Comparison of ENCODE assay signal across 11 cellular contexts in genomic region chr19:5048727-5049553, GRCh38.
DNase-seq lines count a peak whose midpoint lies in the region; ATAC-seq, FAIRE-seq and TF ChIP-seq lines count a peak whose summit lies in the region.
"Had no signal": no experiment of that assay in that cellular context is flagged by ENCODE, and none has a peak within 500 bp of the region (broad histone marks: within the 10 kb centered on the region; RNA-seq: fewer than 3 reads in every experiment).

No MANE protein-coding gene starts in this region.

- peak overlapping the region; percentile 77 for H3K4me2 ChIP-seq in skeletal muscle satellite cell (ENCODE audit: low read length)

- no peak overlapping the region for H3K27ac ChIP-seq in small intestine (ENCODE audit: low read depth in 1 of 2, low read length in 1 of 2)
- H3K27ac ChIP-seq: epithelial cell of prostate, SJCRH30 had no signal

- H3K4me3 ChIP-seq in adipocyte (ENCODE audit: low read length) = peak overlapping the region; percentile 12
- no peak overlapping the region for H3K4me3 ChIP-seq in skeletal muscle satellite cell (ENCODE audit: low read length)
- no peak overlapping the region for H3K4me3 ChIP-seq in small intestine (ENCODE audit: low read depth in 1 of 2, low read length in 2 of 2)
- H3K4me3 ChIP-seq: HAP-1, SJCRH30 had no signal

- ATAC-seq in HG03521 (IDR thresholded peaks at IDR 0.05; ENCODE audit: unreplicated experiment) (no peak), GM18870 (IDR thresholded peaks at IDR 0.05; ENCODE audit: unreplicated experiment) (no peak)

- peaks cover 28% of the 10 kb centered on the region for H3K36me3 ChIP-seq in adipocyte (ENCODE audit: control insufficient read depth, insufficient read depth, low read length, severe bottlenecking)
- peaks cover 31% of the 10 kb centered on the region for H3K36me3 ChIP-seq in skeletal muscle satellite cell (ENCODE audit: insufficient read depth, low read length)
- peaks cover 0 to 2% of the 10 kb centered on the region in 2 donors for H3K36me3 ChIP-seq in small intestine (ENCODE audit: control insufficient read depth in 2 of 2, insufficient read depth in 2 of 2, low read length in 2 of 2)
- H3K36me3 ChIP-seq: SJCRH30 had no signal

- in situ Hi-C loops in G401 (cut with HindIII; ENCODE audit: low sequenced_read_pairs) = no loop called here

- FAIRE-seq in H54 (lab: Jason Lieb, UNC) = no peak
- FAIRE-seq in small intestine (lab: Jason Lieb, UNC) = no peak

- TF ChIP-seq POLR2A in H54 (IDR thresholded peaks at IDR 0.05; ENCODE audit: low read depth, low read length) = no peak

- peaks cover 42% of the 10 kb centered on the region for H3K4me1 ChIP-seq in adipocyte (ENCODE audit: control insufficient read depth, insufficient read depth, low read length)
- H3K4me1 ChIP-seq in skeletal muscle satellite cell (ENCODE audit: control insufficient read depth, insufficient read depth, low read length) = peaks cover 34% of the 10 kb centered on the region
- peaks cover 0 to 2% of the 10 kb centered on the region in 2 donors for H3K4me1 ChIP-seq in small intestine (ENCODE audit: control insufficient read depth in 2 of 2, insufficient read depth in 1 of 2, low read depth in 1 of 2, low read length in 1 of 2)
- H3K4me1 ChIP-seq: HAP-1 had no signal

- H3K27me3 ChIP-seq in adipocyte (replicated peaks; ENCODE audit: control insufficient read depth, insufficient read depth, low read length) (no peaks in the 10 kb centered on the region), skeletal muscle satellite cell (ENCODE audit: control insufficient read depth, insufficient read depth, low read length) (no peaks in the 10 kb centered on the region), small intestine (ENCODE audit: control insufficient read depth in 2 of 2, insufficient read depth in 2 of 2, low read length in 2 of 2) (no peaks in the 10 kb centered on the region)
- H3K27me3 ChIP-seq: SJCRH30 had no signal

- H3K9me3 ChIP-seq in adipocyte (ENCODE audit: control insufficient read depth, low read length) (no peaks in the 10 kb centered on the region), skeletal muscle satellite cell (replicated peaks; ENCODE audit: low read length) (no peaks in the 10 kb centered on the region), small intestine (ENCODE audit: control insufficient read depth, low read depth) (no peaks in the 10 kb centered on the region)
- H3K9me3 ChIP-seq: HAP-1, SJCRH30 had no signal

- DNase-seq in H54 (ENCODE audit: insufficient read length, low spot score) (peak; percentile 96), adipocyte (ENCODE audit: low read depth) (peak; percentile 83), glomerular visceral epithelial cell (ENCODE audit: extremely low spot score) (peak; percentile 22), small intestine (no peak), G401 (ENCODE audit: low spot score) (no peak)

- 83 to 91% (median 86%) methylated on average over 34 to 36 of the region's 36 CpGs for WGBS in small intestine, 3 donors

- H3K9ac ChIP-seq in adipocyte (ENCODE audit: low read length) = peak overlapping the region; percentile 57
- peak overlapping the region; percentile 60 for H3K9ac ChIP-seq in skeletal muscle satellite cell (ENCODE audit: low read depth, low read length)

Comparison
In these comparisons a context has a peak if more than half of its experiments do, and no peak if none do; other contexts are left out.
1. DNase-seq: peak in H54 (single experiment), adipocyte (single experiment) and glomerular visceral epithelial cell (single experiment); none in small intestine (single experiment) and G401 (single experiment).